In the genomic region with DNA sequence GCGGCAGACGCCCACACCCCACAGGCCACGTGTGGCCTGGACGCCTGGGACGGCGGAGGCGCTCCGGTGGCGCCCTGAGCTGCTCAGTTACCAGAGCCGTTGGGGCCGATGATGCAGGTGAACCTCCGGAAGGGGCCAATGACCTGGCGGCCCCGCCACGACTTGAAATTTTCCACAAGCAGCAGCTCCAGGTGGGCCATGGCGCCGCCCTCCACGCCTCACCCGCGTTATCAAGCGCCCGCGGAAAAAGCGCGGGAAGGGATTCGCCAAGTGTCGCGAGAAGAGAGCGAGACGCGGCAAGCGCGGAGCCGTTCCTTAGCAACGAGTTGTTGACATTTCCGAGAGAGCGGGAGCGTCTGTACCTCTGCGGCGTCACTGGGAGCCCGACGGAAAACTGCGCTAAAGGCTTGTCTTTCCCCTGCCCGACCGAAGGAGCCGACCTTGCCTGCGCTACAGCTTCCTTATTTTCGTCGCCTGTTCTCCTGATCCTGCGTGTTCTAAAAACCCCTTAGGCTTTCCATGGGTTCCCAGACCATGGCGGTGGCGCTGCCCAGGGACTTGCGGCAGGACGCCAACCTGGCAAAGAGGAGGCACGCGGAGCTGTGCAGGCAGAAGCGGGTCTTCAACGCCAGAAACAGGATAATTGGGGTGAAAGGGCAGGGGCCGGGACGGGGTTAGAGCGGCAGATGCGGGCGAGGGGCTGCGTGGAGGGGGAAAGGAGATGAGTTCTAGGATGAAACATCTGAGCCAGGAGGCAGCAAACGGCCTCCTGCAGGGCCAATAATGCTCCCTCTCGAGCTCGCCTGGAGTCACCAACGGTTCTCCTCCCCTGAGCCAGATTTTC, we compare ENCODE assay signal across 8 cellular contexts. TPM values are rescaled to one million over a fixed set of nuclear protein-coding genes. Genes with fewer than 3 reads are reported as not detected.
DNase-seq lines count a peak whose midpoint lies in the region; FAIRE-seq and TF ChIP-seq lines count a peak whose summit lies in the region.

TSS of gene RIBC2 (plus strand) at position 326 of the 844 bp plus-strand sequence. CDS start at position 520, 194 bp downstream.
TSS of gene SMC1B (minus strand) at position 232 of the 844 bp plus-strand sequence. CDS start at position 200, 32 bp downstream.

- H3F3A ChIP-seq in MM.1S (ENCODE audit: insufficient read depth, low read length): no peaks in the 10 kb centered on the region

- no peak for TF ChIP-seq POLR2A in uterus (IDR thresholded peaks at IDR 0.05)

- H3K4me1 ChIP-seq in MM.1S (ENCODE audit: low read length) (0 out of 2 replicates have a peak, but pooled peaks cover 5% of the 10 kb centered on the region), astrocyte (ENCODE audit: insufficient read depth, low read length) (peaks cover 9% of the 10 kb centered on the region), rectal smooth muscle tissue (ENCODE audit: control insufficient read depth, insufficient read depth, low read length) (no peaks in the 10 kb centered on the region), uterus (peaks cover 0 to 6% of the 10 kb centered on the region in 2 donors), Karpas-422 (ENCODE audit: low read length) (no peaks in the 10 kb centered on the region)

- no peaks in the 10 kb centered on the region for H3K9me2 ChIP-seq in MM.1S (replicated peaks; ENCODE audit: insufficient read depth, low read length)
- no peaks in the 10 kb centered on the region for H3K9me2 ChIP-seq in Karpas-422 (replicated peaks; ENCODE audit: insufficient read depth, low read length)

- H3K4me1 Mint-ChIP-seq in T-helper 2 cell treated with Interferon-gamma antibody and Interleukin-4, amounts not matched to agents 5 μg/mL and 100 μg/mL, for 36 hours (ENCODE audit: low read depth): peaks cover 14% of the 10 kb centered on the region
- no peaks in the 10 kb centered on the region for H3K4me1 Mint-ChIP-seq in astrocyte (ENCODE audit: low read depth, unreplicated experiment)

- peaks cover 6% of the 10 kb centered on the region for H3K27me3 Mint-ChIP-seq in T-helper 2 cell treated with Interferon-gamma antibody and Interleukin-4, amounts not matched to agents 5 μg/mL and 100 μg/mL, for 36 hours (ENCODE audit: low read depth)
- H3K27me3 Mint-ChIP-seq in astrocyte (ENCODE audit: low read depth, unreplicated experiment): peaks cover 11% of the 10 kb centered on the region

- no peaks in the 10 kb centered on the region for H4K20me1 ChIP-seq in MM.1S (ENCODE audit: insufficient read depth, low read length)
- H4K20me1 ChIP-seq in astrocyte (ENCODE audit: insufficient read depth, low read length): no peaks in the 10 kb centered on the region
- no peaks in the 10 kb centered on the region for H4K20me1 ChIP-seq in Karpas-422 (ENCODE audit: insufficient read depth, low read depth, low read length)

- H3K4me3 Mint-ChIP-seq in T-helper 2 cell treated with Interferon-gamma antibody and Interleukin-4, amounts not matched to agents 5 μg/mL and 100 μg/mL, for 36 hours: peak within 1 kb of the TSS; percentile 91
- peak within 1 kb of the TSS; percentile 80 for H3K4me3 Mint-ChIP-seq in astrocyte (ENCODE audit: unreplicated experiment)

- H3K9ac ChIP-seq in MM.1S (ENCODE audit: low read length): peak within 1 kb of the TSS; percentile 92
- peak within 1 kb of the TSS; percentile 84 for H3K9ac ChIP-seq in astrocyte (ENCODE audit: low read length)
- no peak within 1 kb of the TSS for H3K9ac ChIP-seq in rectal smooth muscle tissue (ENCODE audit: low read length)
- no peak within 1 kb of the TSS for H3K9ac ChIP-seq in Karpas-422 (ENCODE audit: low read length)

- H3K27ac ChIP-seq in MM.1S (ENCODE audit: low read length) (peak within 1 kb of the TSS; percentile 57; the same call in 1 of the 2 replicates), astrocyte (ENCODE audit: low read depth, low read length) (peak within 1 kb of the TSS; percentile 48), rectal smooth muscle tissue (ENCODE audit: low read depth, low read length) (no peak within 1 kb of the TSS), uterus (peak within 1 kb of the TSS; percentile 22 to 57), Karpas-422 (ENCODE audit: low read length) (no peak within 1 kb of the TSS)

- H3K36me3 ChIP-seq in MM.1S (replicated peaks; ENCODE audit: insufficient read depth, low read length) (no peaks in the 10 kb centered on the region), astrocyte (ENCODE audit: insufficient read depth, low read length) (no peaks in the 10 kb centered on the region), rectal smooth muscle tissue (ENCODE audit: control insufficient read depth, insufficient read depth, low read length) (no peaks in the 10 kb centered on the region), uterus (no peaks in the 10 kb centered on the region), Karpas-422 (ENCODE audit: insufficient read depth, low read length) (no peaks in the 10 kb centered on the region)

- no peaks in the 10 kb centered on the region for H3K9me3 Mint-ChIP-seq in T-helper 2 cell treated with Interferon-gamma antibody and Interleukin-4, amounts not matched to agents 5 μg/mL and 100 μg/mL, for 36 hours
- peaks cover 3% of the 10 kb centered on the region for H3K9me3 Mint-ChIP-seq in astrocyte (ENCODE audit: unreplicated experiment)

- H3K9me3 ChIP-seq in MM.1S (replicated peaks; ENCODE audit: insufficient read depth, low read length): no peaks in the 10 kb centered on the region
- H3K9me3 ChIP-seq in astrocyte (ENCODE audit: insufficient read depth, low read depth, low read length): no peaks in the 10 kb centered on the region
- H3K9me3 ChIP-seq in uterus: no peaks in the 10 kb centered on the region
- no peaks in the 10 kb centered on the region for H3K9me3 ChIP-seq in Karpas-422 (ENCODE audit: low read length)

- intact Hi-C loops in uterus (cut with DNase I; ENCODE audit: low total_unique reads): no loop called here

- H3K27ac Mint-ChIP-seq in T-helper 2 cell treated with Interferon-gamma antibody and Interleukin-4, amounts not matched to agents 5 μg/mL and 100 μg/mL, for 36 hours: peak within 1 kb of the TSS; percentile 93
- peak within 1 kb of the TSS; percentile 26 for H3K27ac Mint-ChIP-seq in astrocyte (ENCODE audit: unreplicated experiment)

- no peak for TF ChIP-seq CTCF in MM.1S (IDR thresholded peaks at IDR 0.05; ENCODE audit: low read length)
- no peak for TF ChIP-seq CTCF in astrocyte (IDR thresholded peaks at IDR 0.05; ENCODE audit: insufficient read depth, low read depth, low read length)
- no peak for TF ChIP-seq CTCF in uterus (IDR thresholded peaks at IDR 0.05)

- H2AFZ ChIP-seq in MM.1S (ENCODE audit: low read length) (peak within 1 kb of the TSS; percentile 80), astrocyte (ENCODE audit: low read depth, low read length) (peak within 1 kb of the TSS; percentile 99), Karpas-422 (ENCODE audit: low read length) (no peak within 1 kb of the TSS)

- H3K4me3 ChIP-seq in MM.1S (ENCODE audit: low read length) (peak within 1 kb of the TSS; percentile 68), astrocyte (ENCODE audit: insufficient read depth, low read depth, low read length) (peak within 1 kb of the TSS; percentile 72), rectal smooth muscle tissue (ENCODE audit: low read length) (peak within 1 kb of the TSS; percentile 59), uterus (peak within 1 kb of the TSS; percentile 34 to 39), Karpas-422 (ENCODE audit: low read length) (no peak within 1 kb of the TSS)

- DNase-seq in DMS79 treated with DMSO at 0.1 percent for 48 hours (lab: John Stamatoyannopoulos, UW): peak; percentile 58
- DNase-seq in MM.1S: peak; percentile 92
- peak; percentile 87 for DNase-seq in T-helper 2 cell treated with Interferon-gamma antibody and Interleukin-4, amounts not matched to agents 5 μg/mL and 100 μg/mL, for 36 hours (ENCODE audit: low spot score)
- DNase-seq in astrocyte (ENCODE audit: low read depth): peak; percentile 57
- DNase-seq in hypothalamus (lab: John Stamatoyannopoulos, UW): peak in 30 of 51 donors; percentile 2 to 61 (median 34)
- DNase-seq in uterus: peak; percentile 71 to 79
- no peak for DNase-seq in Karpas-422

- peaks cover 16% of the 10 kb centered on the region for H3K36me3 Mint-ChIP-seq in T-helper 2 cell treated with Interferon-gamma antibody and Interleukin-4, amounts not matched to agents 5 μg/mL and 100 μg/mL, for 36 hours (ENCODE audit: low read depth)
- no peaks in the 10 kb centered on the region for H3K36me3 Mint-ChIP-seq in astrocyte (ENCODE audit: low read depth, unreplicated experiment)

- H3K79me2 ChIP-seq in MM.1S (ENCODE audit: low read length) (no peaks in the 10 kb centered on the region), astrocyte (ENCODE audit: insufficient read depth, low read length) (no peaks in the 10 kb centered on the region), Karpas-422 (ENCODE audit: low read length) (no peaks in the 10 kb centered on the region)

- FAIRE-seq in astrocyte (lab: Jason Lieb, UNC): no peak

- H3K27me3 ChIP-seq in MM.1S (replicated peaks; ENCODE audit: insufficient read depth, low read length): no peaks in the 10 kb centered on the region
- H3K27me3 ChIP-seq in astrocyte (ENCODE audit: insufficient read depth, low read length): no peaks in the 10 kb centered on the region
- H3K27me3 ChIP-seq in rectal smooth muscle tissue (ENCODE audit: control insufficient read depth, insufficient read depth, low read length): no peaks in the 10 kb centered on the region
- H3K27me3 ChIP-seq in uterus: no peaks in the 10 kb centered on the region
- no peaks in the 10 kb centered on the region for H3K27me3 ChIP-seq in Karpas-422 (ENCODE audit: low read length)

- peak within 1 kb of the TSS; percentile 71 for H3K4me2 ChIP-seq in MM.1S (ENCODE audit: low read depth, low read length)
- H3K4me2 ChIP-seq in astrocyte (ENCODE audit: low read length): peak within 1 kb of the TSS; percentile 93
- no peak within 1 kb of the TSS for H3K4me2 ChIP-seq in Karpas-422 (ENCODE audit: low read depth, low read length, poor library complexity, severe bottlenecking)

RNA-seq across cellular contexts. Expression of gene RIBC2, which starts in this region (rescaled TPM):
- total RNA-seq in astrocyte (not detected in 2 replicates), uterus (1 to 10 TPM in 2 of 4 donors, not detected in 2; 2.4 to 3.9 TPM)
- total RNA-seq in Karpas-422 (2014; rRNA removed; shearing (Covaris generic); ENCODE audit: low replicate concordance): not detected in 2 replicates

RNA-seq across cellular contexts. Expression of gene SMC1B, which starts in this region (rescaled TPM):
- not detected in 2 replicates for total RNA-seq in astrocyte
- total RNA-seq in uterus: under 1 TPM in 1 of 4 donors, not detected in 3; 0.35 TPM
- total RNA-seq in Karpas-422 (2014; rRNA removed; shearing (Covaris generic); ENCODE audit: low replicate concordance): not detected in 2 replicates

Comparison
In these comparisons a context has a peak if more than half of its experiments do, and no peak if none do; other contexts are left out.
1. Peak in DNase-seq, H3K4me3 ChIP-seq, H3K27ac ChIP-seq, H3K9ac ChIP-seq and H3K4me2 ChIP-seq in astrocyte; RNA of the genes that start here not detected or under 1 TPM.
2. H3K27ac ChIP-seq: peak in MM.1S (single experiment) and uterus (2 of 2); none in rectal smooth muscle tissue (single experiment) and Karpas-422 (single experiment).